In the genomic region with DNA sequence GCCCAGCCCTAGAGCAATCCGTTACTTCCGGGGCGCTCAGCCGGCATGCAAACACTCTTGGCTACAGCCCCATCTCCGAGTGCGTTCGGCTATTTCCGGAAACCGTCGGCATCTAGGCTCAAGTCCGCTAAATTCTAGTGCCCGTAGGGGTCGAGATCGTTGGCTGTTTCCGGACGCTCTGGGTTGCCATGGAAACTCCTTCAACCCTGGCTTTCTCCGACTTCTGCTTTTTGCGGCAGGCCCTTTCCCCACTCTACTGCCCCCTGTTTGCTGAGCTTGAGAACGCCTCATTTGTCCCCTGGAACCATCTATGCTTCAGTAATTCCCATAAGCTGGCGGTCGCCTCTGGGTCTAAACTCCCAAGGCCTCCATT, we compare ENCODE assay signal across 8 cellular contexts. TPM values are rescaled to one million over a fixed set of nuclear protein-coding genes. Genes with fewer than 3 reads are reported as not detected.
DNase-seq lines count a peak whose midpoint lies in the region; TF ChIP-seq lines count a peak whose summit lies in the region.

No MANE protein-coding gene starts in this region.

- peaks cover 29% of the 10 kb centered on the region for H3K4me1 ChIP-seq in testis

- peak overlapping the region; percentile 91 for H3K4me3 Mint-ChIP-seq in HFFc6
- peak overlapping the region; percentile 84 for H3K4me3 Mint-ChIP-seq in activated naive CD4-positive, alpha-beta T cell treated with anti-CD3 and anti-CD28 coated beads, Interleukin-2, amount 50 U/mL, for 24 hours

- peak overlapping the region; percentile 70 to 94 for H3K4me3 ChIP-seq in testis

- no peaks in the 10 kb centered on the region for H3K36me3 ChIP-seq in testis (ENCODE audit: low read depth, missing control alignments)

- DNase-seq in GM10266 (ENCODE audit: extremely low spot score) (peak; percentile 100), HFFc6 (peak; percentile 97), MV-4-11 (lab: John Stamatoyannopoulos, UW) (peak; percentile 100), SK-N-DZ (ENCODE audit: low spot score) (peak; percentile 97), glomerular visceral epithelial cell (ENCODE audit: extremely low spot score) (peak; percentile 99), occipital lobe (lab: John Stamatoyannopoulos, UW) (peak; percentile 86), testis (peak; percentile 99)

- peaks cover 30% of the 10 kb centered on the region for H3K4me1 Mint-ChIP-seq in HFFc6 (ENCODE audit: low read depth)
- peaks cover 28% of the 10 kb centered on the region for H3K4me1 Mint-ChIP-seq in activated naive CD4-positive, alpha-beta T cell treated with anti-CD3 and anti-CD28 coated beads, Interleukin-2, amount 50 U/mL, for 24 hours

- H3K9me3 Mint-ChIP-seq in HFFc6: no peaks in the 10 kb centered on the region
- no peaks in the 10 kb centered on the region for H3K9me3 Mint-ChIP-seq in activated naive CD4-positive, alpha-beta T cell treated with anti-CD3 and anti-CD28 coated beads, Interleukin-2, amount 50 U/mL, for 24 hours

- TF ChIP-seq CTCF in GM10266 (IDR thresholded peaks at IDR 0.05; ENCODE audit: control insufficient read depth, insufficient read depth, low read depth, missing control alignments): peak; percentile 72
- TF ChIP-seq CTCF in HFFc6 (IDR thresholded peaks at IDR 0.05): peak; percentile 79
- peak; percentile 32 to 71 (median 61) for TF ChIP-seq CTCF in testis (IDR thresholded peaks at IDR 0.05)

- intact Hi-C loops in testis (cut with DNase I; ENCODE audit: low total_unique reads): no loop called here

- WGBS in testis, 2 donors: 0 to 1% methylated on average over 21 of the region's 21 CpGs

- TF ChIP-seq POLR2A in testis (IDR thresholded peaks at IDR 0.05): no peak

- H3K36me3 Mint-ChIP-seq in HFFc6 (ENCODE audit: low read depth): peaks cover 4% of the 10 kb centered on the region; the same call in 1 of the 2 replicates
- peaks cover 2% of the 10 kb centered on the region for H3K36me3 Mint-ChIP-seq in activated naive CD4-positive, alpha-beta T cell treated with anti-CD3 and anti-CD28 coated beads, Interleukin-2, amount 50 U/mL, for 24 hours

- H3K9me3 ChIP-seq in testis: no peaks in the 10 kb centered on the region

- H3K27me3 ChIP-seq in testis: no peaks in the 10 kb centered on the region

- peaks cover 5% of the 10 kb centered on the region for H3K27me3 Mint-ChIP-seq in HFFc6 (ENCODE audit: insufficient read depth)
- H3K27me3 Mint-ChIP-seq in activated naive CD4-positive, alpha-beta T cell treated with anti-CD3 and anti-CD28 coated beads, Interleukin-2, amount 50 U/mL, for 24 hours: no peaks in the 10 kb centered on the region

- peak overlapping the region; percentile 99 for H3K27ac Mint-ChIP-seq in HFFc6
- peak overlapping the region; percentile 93 for H3K27ac Mint-ChIP-seq in activated naive CD4-positive, alpha-beta T cell treated with anti-CD3 and anti-CD28 coated beads, Interleukin-2, amount 50 U/mL, for 24 hours

- peak overlapping the region; percentile 95 to 96 for H3K27ac ChIP-seq in testis

RNA-seq across cellular contexts. Expression of gene PIK3R2, which starts 0.5 kb away (rescaled TPM):
- 10 to 100 TPM; 51.9 to 66.1 (median 56.0) TPM for total RNA-seq in HFFc6 (2021; fragmentation: NEBNext Ultra II Directional; extraction: Animal tissue kit (Norgen Biotek cat#: 25700))
- polyA plus RNA-seq in SK-N-DZ (2014; cell fraction: cytosol; rRNA removed): 24.1 and 30.3 TPM in 2 replicates
- 17.4 and 26.3 TPM in 2 replicates for polyA plus RNA-seq in SK-N-DZ (2014; cell fraction: nucleus; rRNA removed)
- total RNA-seq in occipital lobe: 43.5 TPM
- 10 to 100 TPM; 87.6 to 94.3 TPM for total RNA-seq in testis
- polyA plus RNA-seq in testis (ENCODE audit: insufficient read depth, low read depth, low replicate concordance): 21.0 TPM

RNA-seq across cellular contexts. Expression of gene IFI30, which starts 21.2 kb away (rescaled TPM):
- 1 to 10 TPM; 4.9 to 9.0 (median 6.0) TPM for total RNA-seq in HFFc6 (2021; fragmentation: NEBNext Ultra II Directional; extraction: Animal tissue kit (Norgen Biotek cat#: 25700))
- 2.7 and 11.0 TPM in 2 replicates for polyA plus RNA-seq in SK-N-DZ (2014; cell fraction: cytosol; rRNA removed)
- polyA plus RNA-seq in SK-N-DZ (2014; cell fraction: nucleus; rRNA removed): 0.72 and 1.1 TPM in 2 replicates
- 0.62 TPM for total RNA-seq in occipital lobe
- 1 to 10 TPM; 3.2 to 7.4 TPM for total RNA-seq in testis
- 47.6 TPM for polyA plus RNA-seq in testis (ENCODE audit: insufficient read depth, low read depth, low replicate concordance)

RNA-seq across cellular contexts. Expression of gene MPV17L2, which starts 40.6 kb away (rescaled TPM):
- total RNA-seq in HFFc6 (2021; fragmentation: NEBNext Ultra II Directional; extraction: Animal tissue kit (Norgen Biotek cat#: 25700)): 10 to 100 TPM in 5 of 6 experiments, 1 to 10 TPM in 1; 9.7 to 14.9 (median 13.1) TPM
- 17.6 and 47.1 TPM in 2 replicates for polyA plus RNA-seq in SK-N-DZ (2014; cell fraction: cytosol; rRNA removed)
- polyA plus RNA-seq in SK-N-DZ (2014; cell fraction: nucleus; rRNA removed): 18.9 and 19.8 TPM in 2 replicates
- total RNA-seq in occipital lobe (7.8 TPM), testis (10 to 100 TPM; 15.2 to 15.8 TPM)
- polyA plus RNA-seq in testis (ENCODE audit: insufficient read depth, low read depth, low replicate concordance): 11.2 TPM

RNA-seq across cellular contexts. Expression of gene RAB3A, which starts 51.4 kb away (rescaled TPM):
- total RNA-seq in HFFc6 (2021; fragmentation: NEBNext Ultra II Directional; extraction: Animal tissue kit (Norgen Biotek cat#: 25700)): 1 to 10 TPM; 6.1 to 9.0 (median 7.3) TPM
- polyA plus RNA-seq in SK-N-DZ (2014; cell fraction: cytosol; rRNA removed): 12.2 and 15.0 TPM in 2 replicates
- 5.6 and 15.2 TPM in 2 replicates for polyA plus RNA-seq in SK-N-DZ (2014; cell fraction: nucleus; rRNA removed)
- total RNA-seq in occipital lobe: 50.4 TPM
- 1 to 10 TPM; 2.8 to 4.6 TPM for total RNA-seq in testis
- polyA plus RNA-seq in testis (ENCODE audit: insufficient read depth, low read depth, low replicate concordance): 6.3 TPM

RNA-seq across cellular contexts. Expression of gene MAST3, which starts 54.9 kb away (rescaled TPM):
- 10 to 100 TPM; 12.2 to 17.4 (median 13.2) TPM for total RNA-seq in HFFc6 (2021; fragmentation: NEBNext Ultra II Directional; extraction: Animal tissue kit (Norgen Biotek cat#: 25700))
- polyA plus RNA-seq in SK-N-DZ (2014; cell fraction: cytosol; rRNA removed): 2.0 and 2.6 TPM in 2 replicates
- 2.5 and 3.4 TPM in 2 replicates for polyA plus RNA-seq in SK-N-DZ (2014; cell fraction: nucleus; rRNA removed)
- total RNA-seq in occipital lobe (5.0 TPM), testis (10 to 100 TPM in 1 of 2 donors, 1 to 10 TPM in 1; 9.7 to 11.2 TPM)
- polyA plus RNA-seq in testis (ENCODE audit: insufficient read depth, low read depth, low replicate concordance): 5.0 TPM

Comparison
In these comparisons a context has a peak if more than half of its experiments do, and no peak if none do; other contexts are left out.
1. Peak in every context shown above with its lines: DNase-seq, H3K4me3 ChIP-seq and H3K27ac ChIP-seq.